8 cellular contexts compared by ENCODE assay signal in genomic region chr15:77034620-77035467, GRCh38.
A peak's percentile ranks its signal among the peaks of the same experiment; 100 is the strongest.
DNase-seq lines count a peak whose midpoint lies in the region; ATAC-seq and TF ChIP-seq lines count a peak whose summit lies in the region.

No MANE protein-coding gene starts in this region.

- peak overlapping the region; percentile 52 for H3K27ac Mint-ChIP-seq in activated naive CD8-positive, alpha-beta T cell treated with anti-CD3 and anti-CD28 coated beads, Interleukin-2, amount 50 U/mL, for 24 hours

- H3K27me3 ChIP-seq in OCI-LY3 (ENCODE audit: low read depth, low read length), result no peaks in the 10 kb centered on the region

- peaks cover 6% of the 10 kb centered on the region for H3K4me1 Mint-ChIP-seq in activated naive CD8-positive, alpha-beta T cell treated with anti-CD3 and anti-CD28 coated beads, Interleukin-2, amount 50 U/mL, for 24 hours

- no peak overlapping the region for H3K9ac ChIP-seq in OCI-LY3 (ENCODE audit: low read length)

- H4K20me1 ChIP-seq in OCI-LY3 (ENCODE audit: insufficient read depth, low read length), result no peaks in the 10 kb centered on the region; the same call in 1 of the 2 replicates

- H3K36me3 ChIP-seq in OCI-LY3 (replicated peaks; ENCODE audit: low read depth, low read length), result peaks cover 25% of the 10 kb centered on the region

- H2AFZ ChIP-seq in OCI-LY3 (ENCODE audit: low read depth, low read length), result no peak overlapping the region

- H3K4me3 Mint-ChIP-seq in activated naive CD8-positive, alpha-beta T cell treated with anti-CD3 and anti-CD28 coated beads, Interleukin-2, amount 50 U/mL, for 24 hours, result no peak overlapping the region

- H3K27ac ChIP-seq in OCI-LY3 (ENCODE audit: low read length), result no peak overlapping the region

- ATAC-seq in activated naive CD8-positive, alpha-beta T cell treated with anti-CD3 and anti-CD28 coated beads, Interleukin-2, amount 50 U/mL, for 24 hours, result peak; percentile 20
- no peak for ATAC-seq in GM19328 (IDR thresholded peaks at IDR 0.05; ENCODE audit: unreplicated experiment)

- peaks cover 1% of the 10 kb centered on the region for H3K27me3 Mint-ChIP-seq in activated naive CD8-positive, alpha-beta T cell treated with anti-CD3 and anti-CD28 coated beads, Interleukin-2, amount 50 U/mL, for 24 hours

- H3K79me2 ChIP-seq in OCI-LY3 (ENCODE audit: low read length), result no peaks in the 10 kb centered on the region

- H3K4me1 ChIP-seq in OCI-LY3 (ENCODE audit: low read length), result peaks cover 21% of the 10 kb centered on the region

- H3K9me3 Mint-ChIP-seq in activated naive CD8-positive, alpha-beta T cell treated with anti-CD3 and anti-CD28 coated beads, Interleukin-2, amount 50 U/mL, for 24 hours, result peaks cover 4% of the 10 kb centered on the region

- H3K4me3 ChIP-seq in OCI-LY3 (ENCODE audit: low read length), result no peak overlapping the region

- peak; percentile 58 for DNase-seq in ELF-1 (ENCODE audit: low read depth, low spot score)
- peak; percentile 70 for DNase-seq in activated naive CD8-positive, alpha-beta T cell treated with anti-CD3 and anti-CD28 coated beads, Interleukin-2, amount 50 U/mL, for 24 hours
- DNase-seq in islet precursor cell, result peak; percentile 54
- DNase-seq in stimulated activated naive CD4-positive, alpha-beta T cell (lab: John Stamatoyannopoulos, UW), result peak in 5 of 6 experiments; percentile 17 to 45 (median 32)
- DNase-seq in NCI-H187 treated with DMSO at 0.1 percent for 48 hours (lab: John Stamatoyannopoulos, UW), result no peak
- DNase-seq in NCI-H2081 (lab: John Stamatoyannopoulos, UW), result no peak

- H3K9me3 ChIP-seq in OCI-LY3 (ENCODE audit: insufficient read depth, low read length), result no peaks in the 10 kb centered on the region

- peaks cover 25% of the 10 kb centered on the region for H3K36me3 Mint-ChIP-seq in activated naive CD8-positive, alpha-beta T cell treated with anti-CD3 and anti-CD28 coated beads, Interleukin-2, amount 50 U/mL, for 24 hours (ENCODE audit: low read depth)

- TF ChIP-seq CTCF in OCI-LY3 (IDR thresholded peaks at IDR 0.05; ENCODE audit: low read depth, low read length), result peak; percentile 84

- H3K4me2 ChIP-seq in OCI-LY3 (ENCODE audit: low read length), result no peak overlapping the region

Comparison
In these comparisons a context has a peak if more than half of its experiments do, and no peak if none do; other contexts are left out.
1. DNase-seq: peak in ELF-1 (single experiment), activated naive CD8-positive, alpha-beta T cell treated with anti-CD3 and anti-CD28 coated beads, Interleukin-2, amount 50 U/mL, for 24 hours (single experiment), islet precursor cell (single experiment) and stimulated activated naive CD4-positive, alpha-beta T cell (5 of 6); none in NCI-H187 treated with DMSO at 0.1 percent for 48 hours (single experiment) and NCI-H2081 (0 of 2).